Comparison of ENCODE assay signal across 17 cellular contexts in the genomic region with DNA sequence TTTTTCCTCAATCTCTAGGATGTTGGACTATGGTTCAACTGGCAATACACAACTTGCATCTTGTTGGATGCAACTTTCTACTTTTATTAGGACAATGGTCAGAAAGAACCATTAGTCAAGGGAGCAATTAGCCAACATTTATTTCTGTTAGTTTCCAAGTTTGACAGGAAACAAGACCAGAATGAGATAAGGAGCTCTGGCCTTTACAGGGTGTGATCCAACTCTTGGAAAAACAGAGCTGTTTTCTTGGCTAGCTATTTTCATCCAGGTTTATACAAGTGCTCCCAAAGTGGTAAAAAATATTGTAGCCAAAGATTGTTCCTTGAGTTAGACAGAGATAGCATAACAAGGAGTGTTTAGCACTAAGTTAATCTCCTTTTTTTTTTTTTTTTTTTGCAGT. TPM values are rescaled to one million over a fixed set of nuclear protein-coding genes. Genes with fewer than 3 reads are reported as not detected.
A peak's percentile ranks its signal among the peaks of the same experiment; 100 is the strongest.
DNase-seq lines count a peak whose midpoint lies in the region; ATAC-seq and TF ChIP-seq lines count a peak whose summit lies in the region.
"Had no signal": no experiment of that assay in that cellular context is flagged by ENCODE, and none has a peak within 500 bp of the region (broad histone marks: within the 10 kb centered on the region; RNA-seq: fewer than 3 reads in every experiment).

No MANE protein-coding gene starts in this region.

- TF ChIP-seq CTCF in fibroblast of the aortic adventitia (IDR thresholded peaks at IDR 0.05; ENCODE audit: insufficient read depth, low read length), result no peak
- no peak for TF ChIP-seq CTCF in PC-3 (conservative IDR thresholded peaks at IDR 0.05; ENCODE audit: low read depth, low read length)

- H3K9ac ChIP-seq in PC-3 (ENCODE audit: low read length), result no peak overlapping the region

- CTCF ChIA-PET in activated CD4-positive, alpha-beta memory T cell treated with anti-CD3 and anti-CD28 coated beads, Interleukin-2, amount 10 ng/mL, durations not matched to agents 7 days and 5 days (lab: Charles Lee), result interaction anchor here (1.4 kb wide), 1 partner anchor 455 kb away, joined by 5 read pairs; no protein-coding TSS in a partner anchor
- CTCF ChIA-PET in activated CD4-positive, alpha-beta memory T cell treated with anti-CD3 and anti-CD28 coated beads for 36 hours (lab: Charles Lee), result interaction anchor here (0.6 kb wide), 1 partner anchor 146 kb away, joined by 3 read pairs; no protein-coding TSS in a partner anchor
- CTCF ChIA-PET in PC-3 (lab: Charles Lee), result interaction anchor here (0.7 kb wide), 1 partner anchor 29 kb away, joined by 18 read pairs; no protein-coding TSS in a partner anchor

- intact Hi-C loops in activated CD4-positive, alpha-beta memory T cell treated with anti-CD3 and anti-CD28 coated beads for 36 hours (cut with micrococcal nuclease), result no loop called here
- intact Hi-C loops in PC-3 (cut with micrococcal nuclease), result no loop called here

- POLR2A ChIA-PET in activated CD4-positive, alpha-beta memory T cell treated with anti-CD3 and anti-CD28 coated beads, Interleukin-2, amount 10 ng/mL, durations not matched to agents 7 days and 5 days (lab: Charles Lee), result no interaction called here
- POLR2A ChIA-PET in activated CD4-positive, alpha-beta memory T cell treated with anti-CD3 and anti-CD28 coated beads for 36 hours (lab: Charles Lee), result no interaction called here
- POLR2A ChIA-PET in PC-3 (lab: Charles Lee; ENCODE audit: unreplicated experiment), result no interaction called here

- H3K9me3 ChIP-seq in T-helper 17 cell (ENCODE audit: control insufficient read depth, low read length, poor library complexity, severe bottlenecking), result no peaks in the 10 kb centered on the region
- no peaks in the 10 kb centered on the region for H3K9me3 ChIP-seq in PC-3 (ENCODE audit: low read length)
- H3K9me3 ChIP-seq: A549, HAP-1 had no signal

- no peaks in the 10 kb centered on the region for H3K4me1 ChIP-seq in PC-3 (ENCODE audit: insufficient read depth, low read length)

- peaks cover 5% of the 10 kb centered on the region for H3K27me3 Mint-ChIP-seq in activated CD4-positive, alpha-beta memory T cell treated with anti-CD3 and anti-CD28 coated beads, Interleukin-2, amount 10 ng/mL, durations not matched to agents 7 days and 5 days
- no peaks in the 10 kb centered on the region for H3K27me3 Mint-ChIP-seq in activated CD4-positive, alpha-beta memory T cell treated with anti-CD3 and anti-CD28 coated beads for 36 hours
- no peaks in the 10 kb centered on the region for H3K27me3 Mint-ChIP-seq in T-helper 17 cell

- no peak for DNase-seq in activated CD4-positive, alpha-beta memory T cell treated with anti-CD3 and anti-CD28 coated beads, Interleukin-2, amount 10 ng/mL, durations not matched to agents 7 days and 5 days
- no peak for DNase-seq in activated CD4-positive, alpha-beta memory T cell treated with anti-CD3 and anti-CD28 coated beads for 36 hours
- no peak for DNase-seq in T-helper 17 cell
- peak; percentile 45 for DNase-seq in amniotic epithelial cell (ENCODE audit: low read depth)
- DNase-seq in fibroblast of the aortic adventitia (ENCODE audit: low read depth), result peak; percentile 68
- DNase-seq in PC-3, result no peak
- no peak for DNase-seq in GM19238 (ENCODE audit: insufficient read length, low spot score)
- DNase-seq: AML-193; CD4-positive, alpha-beta memory T cell; DMS153; DMS79; GDM1 had no signal

- H3K36me3 ChIP-seq in PC-3 (ENCODE audit: low read depth, low read length), result no peaks in the 10 kb centered on the region
- H3K36me3 ChIP-seq: HAP-1 had no signal

- peaks cover 3% of the 10 kb centered on the region for H3K36me3 Mint-ChIP-seq in activated CD4-positive, alpha-beta memory T cell treated with anti-CD3 and anti-CD28 coated beads, Interleukin-2, amount 10 ng/mL, durations not matched to agents 7 days and 5 days (ENCODE audit: low read depth)
- no peaks in the 10 kb centered on the region for H3K36me3 Mint-ChIP-seq in activated CD4-positive, alpha-beta memory T cell treated with anti-CD3 and anti-CD28 coated beads for 36 hours
- peaks cover 3% of the 10 kb centered on the region for H3K36me3 Mint-ChIP-seq in T-helper 17 cell (ENCODE audit: low read depth)

- H3K9me2 ChIP-seq in PC-3 (replicated peaks; ENCODE audit: low read length), result no peaks in the 10 kb centered on the region

- H3K27me3 ChIP-seq in PC-3 (ENCODE audit: low read length), result no peaks in the 10 kb centered on the region

- H3K4me3 Mint-ChIP-seq in activated CD4-positive, alpha-beta memory T cell treated with anti-CD3 and anti-CD28 coated beads, Interleukin-2, amount 10 ng/mL, durations not matched to agents 7 days and 5 days, result no peak overlapping the region
- H3K4me3 Mint-ChIP-seq in activated CD4-positive, alpha-beta memory T cell treated with anti-CD3 and anti-CD28 coated beads for 36 hours, result no peak overlapping the region
- no peak overlapping the region for H3K4me3 Mint-ChIP-seq in T-helper 17 cell
- H3K4me3 Mint-ChIP-seq: CD4-positive, alpha-beta memory T cell had no signal

- H3F3A ChIP-seq in PC-3 (ENCODE audit: low read length, unreplicated experiment), result no peaks in the 10 kb centered on the region

- H3K4me3 ChIP-seq in fibroblast of the aortic adventitia (ENCODE audit: low read depth, low read length) (no peak overlapping the region), PC-3 (ENCODE audit: low read length) (no peak overlapping the region)
- H3K4me3 ChIP-seq: A549, HAP-1 had no signal

- no peak overlapping the region for H2AFZ ChIP-seq in PC-3 (ENCODE audit: low read length)

- no peaks in the 10 kb centered on the region for H3K9me3 Mint-ChIP-seq in activated CD4-positive, alpha-beta memory T cell treated with anti-CD3 and anti-CD28 coated beads, Interleukin-2, amount 10 ng/mL, durations not matched to agents 7 days and 5 days
- H3K9me3 Mint-ChIP-seq in activated CD4-positive, alpha-beta memory T cell treated with anti-CD3 and anti-CD28 coated beads for 36 hours, result no peaks in the 10 kb centered on the region
- H3K9me3 Mint-ChIP-seq: CD4-positive, alpha-beta memory T cell had no signal

- no TSS peak for BruUV-seq in PC-3 (replicated peaks; lab: Mats Ljungman, UMichigan)

- ATAC-seq in T-helper 17 cell (no peak), PC-3 (no peak), GM19328 (IDR thresholded peaks at IDR 0.05; ENCODE audit: unreplicated experiment) (no peak)
- ATAC-seq: A549 had no signal

- H3K4me2 ChIP-seq in PC-3 (ENCODE audit: low read length), result no peak overlapping the region
- H3K4me2 ChIP-seq: A549 had no signal

- peak overlapping the region; percentile 14 for H3K27ac Mint-ChIP-seq in activated CD4-positive, alpha-beta memory T cell treated with anti-CD3 and anti-CD28 coated beads, Interleukin-2, amount 10 ng/mL, durations not matched to agents 7 days and 5 days
- H3K27ac Mint-ChIP-seq in activated CD4-positive, alpha-beta memory T cell treated with anti-CD3 and anti-CD28 coated beads for 36 hours, result no peak overlapping the region
- H3K27ac Mint-ChIP-seq in T-helper 17 cell, result peak overlapping the region; percentile 24
- H3K27ac Mint-ChIP-seq: CD4-positive, alpha-beta memory T cell had no signal

- no peaks in the 10 kb centered on the region for H3K79me2 ChIP-seq in PC-3 (ENCODE audit: low read length)

- H3K27ac ChIP-seq in PC-3 (ENCODE audit: low read length), result no peak overlapping the region
- H3K27ac ChIP-seq: 22Rv1, A549, C4-2B had no signal

- H3K4me1 Mint-ChIP-seq in activated CD4-positive, alpha-beta memory T cell treated with anti-CD3 and anti-CD28 coated beads, Interleukin-2, amount 10 ng/mL, durations not matched to agents 7 days and 5 days, result peaks cover 14% of the 10 kb centered on the region
- peaks cover 4% of the 10 kb centered on the region for H3K4me1 Mint-ChIP-seq in activated CD4-positive, alpha-beta memory T cell treated with anti-CD3 and anti-CD28 coated beads for 36 hours (ENCODE audit: low read depth)
- peaks cover 4% of the 10 kb centered on the region for H3K4me1 Mint-ChIP-seq in T-helper 17 cell

- no peaks in the 10 kb centered on the region for H4K20me1 ChIP-seq in PC-3 (ENCODE audit: low read length)

RNA-seq across cellular contexts. Expression of a gene that starts 3.9 kb away (rescaled TPM):
- total RNA-seq in activated CD4-positive, alpha-beta memory T cell treated with anti-CD3 and anti-CD28 coated beads, Interleukin-2, amount 10 ng/mL, durations not matched to agents 7 days and 5 days, result 10 to 100 TPM; 77.7 to 82.4 TPM
- total RNA-seq in activated CD4-positive, alpha-beta memory T cell treated with anti-CD3 and anti-CD28 coated beads for 36 hours, result 10 to 100 TPM; 27.6 to 27.7 TPM
- 100 to 1,000 TPM; 206 to 223 TPM for total RNA-seq in T-helper 17 cell
- total RNA-seq in fibroblast of the aortic adventitia (ENCODE audit: low replicate concordance), result 25.8 and 42.9 TPM in 2 replicates
- total RNA-seq in PC-3 (2014; rRNA removed), result 16.0 and 20.7 TPM in 2 replicates

Comparison
In these comparisons a context has a peak if more than half of its experiments do, and no peak if none do; other contexts are left out.
1. DNase-seq: peak in amniotic epithelial cell (single experiment) and fibroblast of the aortic adventitia (single experiment); none in activated CD4-positive, alpha-beta memory T cell treated with anti-CD3 and anti-CD28 coated beads, Interleukin-2, amount 10 ng/mL, durations not matched to agents 7 days and 5 days (single experiment), activated CD4-positive, alpha-beta memory T cell treated with anti-CD3 and anti-CD28 coated beads for 36 hours (single experiment), T-helper 17 cell (0 of 3), PC-3 (single experiment) and GM19238 (single experiment).